Comparison of ENCODE assay signal across 2 cellular contexts in the genomic region with DNA sequence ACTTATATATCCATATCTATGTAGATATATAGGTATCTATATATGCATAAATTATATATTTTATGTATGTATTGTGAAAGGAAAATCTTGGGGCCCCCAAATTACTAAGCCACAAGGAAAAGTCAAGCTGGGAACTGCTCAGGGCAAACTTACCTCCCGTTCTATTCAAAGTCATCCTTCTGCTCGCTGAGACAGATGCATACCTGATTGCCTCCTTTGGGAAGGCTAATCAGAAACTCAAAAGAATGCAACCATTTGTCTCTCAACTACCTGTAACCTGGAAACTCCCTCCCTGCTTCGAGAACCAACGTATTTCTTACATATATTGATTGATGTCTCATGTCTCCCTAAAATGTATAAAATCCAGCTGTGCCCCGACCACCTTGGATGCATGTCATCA.
TF ChIP-seq lines count a peak whose summit lies in the region.

No MANE protein-coding gene starts in this region.

TF ChIP-seq in GM23338, 12 proteins besides CTCF, POLR2A, EP300 and RAD21:
- TF ChIP-seq ZNF114 (CRISPR knock-in tag; IDR thresholded peaks at IDR 0.05) (no peak), NANOG (IDR thresholded peaks at IDR 0.05; ENCODE audit: borderline replicate concordance) (peak; percentile 63), CREB1 (CRISPR knock-in tag; IDR thresholded peaks at IDR 0.05; ENCODE audit: low read depth) (no peak)
- TF ChIP-seq, protein P1, sequence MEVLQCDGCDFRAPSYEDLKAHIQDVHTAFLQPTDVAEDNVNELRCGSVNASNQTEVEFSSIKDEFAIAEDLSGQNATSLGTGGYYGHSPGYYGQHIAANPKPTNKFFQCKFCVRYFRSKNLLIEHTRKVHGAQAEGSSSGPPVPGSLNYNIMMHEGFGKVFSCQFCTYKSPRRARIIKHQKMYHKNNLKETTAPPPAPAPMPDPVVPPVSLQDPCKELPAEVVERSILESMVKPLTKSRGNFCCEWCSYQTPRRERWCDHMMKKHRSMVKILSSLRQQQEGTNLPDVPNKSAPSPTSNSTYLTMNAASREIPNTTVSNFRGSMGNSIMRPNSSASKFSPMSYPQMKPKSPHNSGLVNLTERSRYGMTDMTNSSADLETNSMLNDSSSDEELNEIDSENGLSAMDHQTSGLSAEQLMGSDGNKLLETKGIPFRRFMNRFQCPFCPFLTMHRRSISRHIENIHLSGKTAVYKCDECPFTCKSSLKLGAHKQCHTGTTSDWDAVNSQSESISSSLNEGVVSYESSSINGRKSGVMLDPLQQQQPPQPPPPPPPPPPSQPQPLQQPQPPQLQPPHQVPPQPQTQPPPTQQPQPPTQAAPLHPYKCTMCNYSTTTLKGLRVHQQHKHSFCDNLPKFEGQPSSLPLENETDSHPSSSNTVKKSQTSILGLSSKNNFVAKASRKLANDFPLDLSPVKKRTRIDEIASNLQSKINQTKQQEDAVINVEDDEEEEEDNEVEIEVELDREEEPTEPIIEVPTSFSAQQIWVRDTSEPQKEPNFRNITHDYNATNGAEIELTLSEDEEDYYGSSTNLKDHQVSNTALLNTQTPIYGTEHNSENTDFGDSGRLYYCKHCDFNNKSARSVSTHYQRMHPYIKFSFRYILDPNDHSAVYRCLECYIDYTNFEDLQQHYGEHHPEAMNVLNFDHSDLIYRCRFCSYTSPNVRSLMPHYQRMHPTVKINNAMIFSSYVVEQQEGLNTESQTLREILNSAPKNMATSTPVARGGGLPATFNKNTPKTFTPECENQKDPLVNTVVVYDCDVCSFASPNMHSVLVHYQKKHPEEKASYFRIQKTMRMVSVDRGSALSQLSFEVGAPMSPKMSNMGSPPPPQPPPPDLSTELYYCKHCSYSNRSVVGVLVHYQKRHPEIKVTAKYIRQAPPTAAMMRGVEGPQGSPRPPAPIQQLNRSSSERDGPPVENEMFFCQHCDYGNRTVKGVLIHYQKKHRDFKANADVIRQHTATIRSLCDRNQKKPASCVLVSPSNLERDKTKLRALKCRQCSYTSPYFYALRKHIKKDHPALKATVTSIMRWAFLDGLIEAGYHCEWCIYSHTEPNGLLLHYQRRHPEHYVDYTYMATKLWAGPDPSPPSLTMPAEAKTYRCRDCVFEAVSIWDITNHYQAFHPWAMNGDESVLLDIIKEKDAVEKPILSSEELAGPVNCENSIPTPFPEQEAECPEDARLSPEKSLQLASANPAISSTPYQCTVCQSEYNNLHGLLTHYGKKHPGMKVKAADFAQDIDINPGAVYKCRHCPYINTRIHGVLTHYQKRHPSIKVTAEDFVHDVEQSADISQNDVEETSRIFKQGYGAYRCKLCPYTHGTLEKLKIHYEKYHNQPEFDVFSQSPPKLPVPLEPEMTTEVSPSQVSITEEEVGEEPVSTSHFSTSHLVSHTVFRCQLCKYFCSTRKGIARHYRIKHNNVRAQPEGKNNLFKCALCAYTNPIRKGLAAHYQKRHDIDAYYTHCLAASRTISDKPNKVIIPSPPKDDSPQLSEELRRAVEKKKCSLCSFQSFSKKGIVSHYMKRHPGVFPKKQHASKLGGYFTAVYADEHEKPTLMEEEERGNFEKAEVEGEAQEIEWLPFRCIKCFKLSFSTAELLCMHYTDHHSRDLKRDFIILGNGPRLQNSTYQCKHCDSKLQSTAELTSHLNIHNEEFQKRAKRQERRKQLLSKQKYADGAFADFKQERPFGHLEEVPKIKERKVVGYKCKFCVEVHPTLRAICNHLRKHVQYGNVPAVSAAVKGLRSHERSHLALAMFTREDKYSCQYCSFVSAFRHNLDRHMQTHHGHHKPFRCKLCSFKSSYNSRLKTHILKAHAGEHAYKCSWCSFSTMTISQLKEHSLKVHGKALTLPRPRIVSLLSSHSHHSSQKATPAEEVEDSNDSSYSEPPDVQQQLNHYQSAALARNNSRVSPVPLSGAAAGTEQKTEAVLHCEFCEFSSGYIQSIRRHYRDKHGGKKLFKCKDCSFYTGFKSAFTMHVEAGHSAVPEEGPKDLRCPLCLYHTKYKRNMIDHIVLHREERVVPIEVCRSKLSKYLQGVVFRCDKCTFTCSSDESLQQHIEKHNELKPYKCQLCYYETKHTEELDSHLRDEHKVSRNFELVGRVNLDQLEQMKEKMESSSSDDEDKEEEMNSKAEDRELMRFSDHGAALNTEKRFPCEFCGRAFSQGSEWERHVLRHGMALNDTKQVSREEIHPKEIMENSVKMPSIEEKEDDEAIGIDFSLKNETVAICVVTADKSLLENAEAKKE (CRISPR knock-in tag; IDR thresholded peaks at IDR 0.05) = no peak; the same call in 1 of the 2 replicates

TF ChIP-seq in H1, 55 proteins besides CTCF, POLR2A, EP300 and RAD21:
- TF ChIP-seq TBP (IDR thresholded peaks at IDR 0.05; ENCODE audit: low read depth, low read length) = no peak
- no peak for TF ChIP-seq SRF (IDR thresholded peaks at IDR 0.05; ENCODE audit: low read depth, low read length)
- 0 out of 2 replicates have a peak, but pooled peaks have one; percentile 38 for TF ChIP-seq TEAD4 (IDR thresholded peaks at IDR 0.05; ENCODE audit: low read depth, low read length)
- 0 out of 2 replicates have a peak, but pooled peaks have one; percentile 32 for TF ChIP-seq SP1 (IDR thresholded peaks at IDR 0.05; ENCODE audit: low read depth, low read length)
- TF ChIP-seq NANOG (IDR thresholded peaks at IDR 0.05; ENCODE audit: insufficient read depth, low read depth, low read length, poor library complexity, severe bottlenecking) = peak; percentile 53
- TF ChIP-seq POLR2AphosphoS5 (IDR thresholded peaks at IDR 0.05; ENCODE audit: low read depth, low read length) = no peak
